1 cellular context compared by ENCODE assay signal in genomic region chr1:91693542-91693941, GRCh38.
TF ChIP-seq lines count a peak whose summit lies in the region.

No MANE protein-coding gene starts in this region.

TF ChIP-seq in GM23338, 12 proteins besides CTCF, POLR2A, EP300 and RAD21 (continued from another document):
- TF ChIP-seq ZNF462 (CRISPR knock-in tag; IDR thresholded peaks at IDR 0.05) (no peak), ETS1 (IDR thresholded peaks at IDR 0.05) (no peak)
